8 cellular contexts compared by ENCODE assay signal in the genomic region with DNA sequence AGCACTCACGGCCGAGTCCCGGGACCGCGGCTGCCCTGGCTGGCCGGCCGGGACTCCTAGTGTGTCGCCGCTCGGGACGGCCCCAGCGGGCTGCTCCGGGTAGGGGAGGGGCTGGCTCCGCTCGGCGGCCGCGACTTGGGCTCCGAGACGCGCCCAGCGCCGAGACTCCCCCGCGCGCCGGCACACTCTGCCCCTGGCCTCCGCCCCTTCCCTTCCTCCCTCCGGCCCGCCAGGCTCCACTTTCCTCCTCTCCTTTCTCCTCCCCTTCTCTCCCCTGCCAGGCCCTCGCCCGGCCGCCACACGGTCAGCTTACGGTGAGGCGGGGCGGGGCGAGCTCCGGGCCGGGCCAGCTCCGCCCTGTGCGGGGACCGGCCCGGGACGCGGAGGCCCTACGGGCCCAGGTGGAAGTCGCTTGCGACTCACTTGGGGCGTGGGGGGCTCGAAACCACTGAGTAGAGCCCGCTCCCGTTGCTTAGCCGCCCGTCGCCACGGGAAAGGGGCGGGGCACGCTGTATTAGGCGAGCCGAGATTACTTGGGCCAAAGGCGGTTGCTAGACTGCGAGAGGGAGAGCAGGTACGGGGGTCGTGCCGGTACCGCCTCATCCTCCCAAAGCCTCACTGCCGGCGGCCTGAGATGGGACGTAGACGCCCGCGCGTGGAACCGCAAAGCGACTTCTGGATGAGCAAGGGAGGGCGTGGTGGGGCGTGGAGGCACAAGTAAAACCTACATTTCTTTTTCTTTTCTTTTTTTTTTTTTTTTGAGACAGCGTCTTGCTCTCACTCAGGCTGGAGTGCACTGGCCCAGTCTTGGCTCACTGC. TPM values are rescaled to one million over a fixed set of nuclear protein-coding genes. Genes with fewer than 3 reads are reported as not detected.
DNase-seq lines count a peak whose midpoint lies in the region; ATAC-seq and TF ChIP-seq lines count a peak whose summit lies in the region.

A gene with protein sequence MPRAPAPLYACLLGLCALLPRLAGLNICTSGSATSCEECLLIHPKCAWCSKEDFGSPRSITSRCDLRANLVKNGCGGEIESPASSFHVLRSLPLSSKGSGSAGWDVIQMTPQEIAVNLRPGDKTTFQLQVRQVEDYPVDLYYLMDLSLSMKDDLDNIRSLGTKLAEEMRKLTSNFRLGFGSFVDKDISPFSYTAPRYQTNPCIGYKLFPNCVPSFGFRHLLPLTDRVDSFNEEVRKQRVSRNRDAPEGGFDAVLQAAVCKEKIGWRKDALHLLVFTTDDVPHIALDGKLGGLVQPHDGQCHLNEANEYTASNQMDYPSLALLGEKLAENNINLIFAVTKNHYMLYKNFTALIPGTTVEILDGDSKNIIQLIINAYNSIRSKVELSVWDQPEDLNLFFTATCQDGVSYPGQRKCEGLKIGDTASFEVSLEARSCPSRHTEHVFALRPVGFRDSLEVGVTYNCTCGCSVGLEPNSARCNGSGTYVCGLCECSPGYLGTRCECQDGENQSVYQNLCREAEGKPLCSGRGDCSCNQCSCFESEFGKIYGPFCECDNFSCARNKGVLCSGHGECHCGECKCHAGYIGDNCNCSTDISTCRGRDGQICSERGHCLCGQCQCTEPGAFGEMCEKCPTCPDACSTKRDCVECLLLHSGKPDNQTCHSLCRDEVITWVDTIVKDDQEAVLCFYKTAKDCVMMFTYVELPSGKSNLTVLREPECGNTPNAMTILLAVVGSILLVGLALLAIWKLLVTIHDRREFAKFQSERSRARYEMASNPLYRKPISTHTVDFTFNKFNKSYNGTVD (minus strand): TSS at position 189 of the 819 bp plus-strand sequence. CDS start 365 bp downstream, outside the sequence.

- H3K36me3 ChIP-seq in SJCRH30, result no peaks in the 10 kb centered on the region
- H3K36me3 ChIP-seq in body of pancreas (replicated peaks in 1 of 2; ENCODE audit: insufficient read depth in 1 of 2, low read depth in 2 of 2), result no peaks in the 10 kb centered on the region

- H3K4me3 ChIP-seq in SJCRH30 (peak within 1 kb of the TSS; percentile 71), body of pancreas (peak within 1 kb of the TSS; percentile 20 to 42)

- ATAC-seq in GM18870 (IDR thresholded peaks at IDR 0.05; ENCODE audit: unreplicated experiment), result peak; percentile 50
- peak; percentile 46 for ATAC-seq in HG03196 (IDR thresholded peaks at IDR 0.05; ENCODE audit: unreplicated experiment)
- ATAC-seq in body of pancreas, result peak; percentile 84

- intact Hi-C loops in body of pancreas (cut with DNase I), result no loop called here

- no peak for TF ChIP-seq CTCF in body of pancreas (IDR thresholded peaks at IDR 0.05)

- no peaks in the 10 kb centered on the region for H3K9me3 ChIP-seq in SJCRH30 (replicated peaks)
- H3K9me3 ChIP-seq in body of pancreas, result no peaks in the 10 kb centered on the region

- 4 to 25% methylated on average over 24 to 71 of the region's 79 CpGs for WGBS in body of pancreas, 2 donors

- DNase-seq in AG20443 (ENCODE audit: low spot score), result peak; percentile 92
- peak; percentile 88 for DNase-seq in SJCRH30
- DNase-seq in body of pancreas, result peak; percentile 76 to 83 (median 81)
- DNase-seq in hippocampal formation (lab: John Stamatoyannopoulos, UW), result peak; percentile 19 to 33
- DNase-seq in pulmonary artery endothelial cell (ENCODE audit: low read depth, low spot score), result no peak
- no peak for DNase-seq in NCI-H187 treated with DMSO at 0.1 percent for 48 hours (lab: John Stamatoyannopoulos, UW)

- H3K27me3 ChIP-seq in SJCRH30, result no peaks in the 10 kb centered on the region
- no peaks in the 10 kb centered on the region for H3K27me3 ChIP-seq in body of pancreas

- H3K27ac ChIP-seq in SJCRH30 (peak within 1 kb of the TSS; percentile 83), body of pancreas (peak within 1 kb of the TSS; percentile 33 to 92 (median 86))

- H3K4me1 ChIP-seq in SJCRH30, result peaks cover 23% of the 10 kb centered on the region
- peaks cover 6% of the 10 kb centered on the region for H3K4me1 ChIP-seq in body of pancreas

- peak; percentile 34 to 67 (median 65) for TF ChIP-seq POLR2A in body of pancreas (IDR thresholded peaks at IDR 0.05)

RNA-seq across cellular contexts. Expression of the gene that starts here (rescaled TPM):
- 85.3 and 105 TPM in 2 replicates for total RNA-seq in SJCRH30 (2014; rRNA removed; shearing (Covaris generic))
- total RNA-seq in body of pancreas (10 to 100 TPM; 73.5 to 88.7 TPM), pulmonary artery endothelial cell (161 and 184 TPM in 2 replicates)

Comparison
In these comparisons a context has a peak if more than half of its experiments do, and no peak if none do; other contexts are left out.
1. DNase-seq: peak in AG20443 (single experiment), SJCRH30 (2 of 2), body of pancreas (4 of 4) and hippocampal formation (2 of 2); none in pulmonary artery endothelial cell (single experiment) and NCI-H187 treated with DMSO at 0.1 percent for 48 hours (single experiment).
2. Peak in every context shown above with its lines, with median percentiles within 50 percentile points of each other: ATAC-seq.